16 cellular contexts compared by ENCODE assay signal in genomic region chr1:93690921-93691789, GRCh38. TPM values are rescaled to one million over a fixed set of nuclear protein-coding genes. Genes with fewer than 3 reads are reported as not detected.
DNase-seq lines count a peak whose midpoint lies in the region; ATAC-seq, FAIRE-seq and TF ChIP-seq lines count a peak whose summit lies in the region.
"Had no signal": no experiment of that assay in that cellular context is flagged by ENCODE, and none has a peak within 500 bp of the region (broad histone marks: within the 10 kb centered on the region; RNA-seq: fewer than 3 reads in every experiment).

No MANE protein-coding gene starts in this region.

- H3K9me3 ChIP-seq in A549 = no peaks in the 10 kb centered on the region
- no peaks in the 10 kb centered on the region for H3K9me3 ChIP-seq in DOHH2 (ENCODE audit: control insufficient read depth, insufficient read depth, low read length)
- no peaks in the 10 kb centered on the region for H3K9me3 ChIP-seq in PC-9 (ENCODE audit: insufficient read depth, low read depth)
- H3K9me3 ChIP-seq in keratinocyte (ENCODE audit: control insufficient read depth, low read depth, low read length) = no peaks in the 10 kb centered on the region

- no peak for TF ChIP-seq POLR2A in A549 (IDR thresholded peaks at IDR 0.05; ENCODE audit: low read length)

- H3F3A ChIP-seq in DOHH2 (ENCODE audit: control insufficient read depth, insufficient read depth) = peaks cover 40% of the 10 kb centered on the region
- H3F3A ChIP-seq in PC-9 (ENCODE audit: insufficient read depth, low read depth) = peaks cover 81% of the 10 kb centered on the region

- H3K4me1 ChIP-seq in A549 = peaks cover 71% of the 10 kb centered on the region
- H3K4me1 ChIP-seq in DOHH2 (ENCODE audit: control insufficient read depth, low read length) = peaks cover 100% of the 10 kb centered on the region
- H3K4me1 ChIP-seq in PC-9 (replicated peaks; ENCODE audit: insufficient read depth) = peaks cover 88% of the 10 kb centered on the region
- H3K4me1 ChIP-seq in keratinocyte (ENCODE audit: control insufficient read depth, extremely low read depth, insufficient read depth, low read length) = peaks cover 55% of the 10 kb centered on the region

- ATAC-seq in A549 (peak in 1 of 2 experiments; percentile 14; a peak in 3 of 6 replicates), GM21529 (IDR thresholded peaks at IDR 0.05; ENCODE audit: unreplicated experiment) (no peak)
- ATAC-seq: effector memory CD8-positive, alpha-beta T cell; right cardiac atrium had no signal

- H2AFZ ChIP-seq in PC-9 = no peak overlapping the region
- no peak overlapping the region for H2AFZ ChIP-seq in keratinocyte (ENCODE audit: control insufficient read depth, low read length)

- WGBS in A549 (ENCODE audit: missing lambda C conversion rate) = 55% methylated on average over 4 of the region's 4 CpGs

- FAIRE-seq in A549 (lab: Jason Lieb, UNC) (no peak), keratinocyte (lab: Jason Lieb, UNC) (peak; percentile 13)

- H3K36me3 ChIP-seq in DOHH2 (ENCODE audit: control insufficient read depth, low read length) (peaks cover 3% of the 10 kb centered on the region; the same call in 1 of the 2 replicates), PC-9 (ENCODE audit: low read depth) (no peaks in the 10 kb centered on the region), keratinocyte (ENCODE audit: control insufficient read depth in 2 of 2, extremely low read depth in 1 of 2, insufficient read depth in 2 of 2, low read length in 2 of 2) (no peaks in the 10 kb centered on the region)
- H3K36me3 ChIP-seq: brain microvascular endothelial cell had no signal

- H3K79me2 ChIP-seq in DOHH2 (ENCODE audit: control insufficient read depth, low read length) = peaks cover 10% of the 10 kb centered on the region
- peaks cover 68% of the 10 kb centered on the region for H3K79me2 ChIP-seq in PC-9 (ENCODE audit: low read depth)
- no peaks in the 10 kb centered on the region for H3K79me2 ChIP-seq in keratinocyte (ENCODE audit: control insufficient read depth, insufficient read depth, low read length)

- TF ChIP-seq CTCF in A549 (IDR thresholded peaks at IDR 0.05) = no peak
- TF ChIP-seq CTCF in DOHH2 (IDR thresholded peaks at IDR 0.05; ENCODE audit: low read depth, low read length, poor library complexity, severe bottlenecking) = no peak
- no peak for TF ChIP-seq CTCF in PC-9 (conservative IDR thresholded peaks at IDR 0.05)
- TF ChIP-seq CTCF in keratinocyte (optimal IDR thresholded peaks at IDR 0.05 in 1 of 3, IDR thresholded peaks at IDR 0.05 in 1 of 3, conservative IDR thresholded peaks at IDR 0.05 in 1 of 3; ENCODE audit: extremely low read depth in 1 of 3, insufficient read depth in 2 of 3, low read length in 3 of 3) = no peak

- H3K4me3 ChIP-seq in A549 = no peak overlapping the region
- H3K4me3 ChIP-seq in DOHH2 (ENCODE audit: low read length) = peak overlapping the region; percentile 34
- H3K4me3 ChIP-seq in PC-9 = no peak overlapping the region
- H3K4me3 ChIP-seq in keratinocyte (ENCODE audit: control insufficient read depth in 2 of 3, extremely low read depth in 1 of 3, insufficient read depth in 2 of 3, low read depth in 1 of 3, low read length in 3 of 3) = no peak overlapping the region

- H3K27me3 ChIP-seq in DOHH2 (ENCODE audit: control insufficient read depth, low read length) (no peaks in the 10 kb centered on the region), PC-9 (ENCODE audit: insufficient read depth, low read depth) (no peaks in the 10 kb centered on the region), keratinocyte (ENCODE audit: control insufficient read depth, extremely low read depth, insufficient read depth, low read length) (no peaks in the 10 kb centered on the region)
- H3K27me3 ChIP-seq: brain microvascular endothelial cell had no signal

- intact Hi-C loops in PC-9 (cut with micrococcal nuclease; ENCODE audit: unreplicated experiment) = no loop called here

- no peak for TF ChIP-seq EP300 in A549 (IDR thresholded peaks at IDR 0.05)

- H3K9me2 ChIP-seq in DOHH2 (replicated peaks; ENCODE audit: control insufficient read depth, low read length) = no peaks in the 10 kb centered on the region
- H3K9me2 ChIP-seq in PC-9 (ENCODE audit: insufficient read depth) = no peaks in the 10 kb centered on the region

- H4K20me1 ChIP-seq in DOHH2 (ENCODE audit: control insufficient read depth, insufficient read depth, low read depth, low read length) (no peaks in the 10 kb centered on the region), PC-9 (ENCODE audit: insufficient read depth) (no peaks in the 10 kb centered on the region), keratinocyte (ENCODE audit: control insufficient read depth, extremely low read depth, insufficient read depth, low read length) (no peaks in the 10 kb centered on the region)

- BruUV-seq in PC-9 (replicated peaks; lab: Mats Ljungman, UMichigan) = no TSS peak

- DNase-seq in A549 (ENCODE audit: low read depth in 1 of 2, low spot score in 1 of 2) (no peak), PC-9 (peak in 1 of 2 experiments; percentile 34), keratinocyte (ENCODE audit: low read depth, low spot score) (no peak), HuH-7 (ENCODE audit: low spot score) (no peak), putamen (ENCODE audit: low spot score) (no peak), SIG-M5 treated with dmso at 0.1 percent for 504 hours (lab: John Stamatoyannopoulos, UW; ENCODE audit: unreplicated experiment) (no peak)
- DNase-seq: activated CD8-positive, alpha-beta memory T cell treated with anti-CD3 and anti-CD28 coated beads for 24 hours; brain microvascular endothelial cell; CD4-positive, CD25-positive, alpha-beta regulatory T cell; effector memory CD8-positive, alpha-beta T cell; kidney glomerular epithelial cell; naive B cell; NCI-H2081; right cardiac atrium had no signal

- no peak for TF ChIP-seq RAD21 in A549 (conservative IDR thresholded peaks at IDR 0.05 in 1 of 2, IDR thresholded peaks at IDR 0.05 in 1 of 2)

- H3K4me2 ChIP-seq in A549 = peak overlapping the region; percentile 88
- H3K4me2 ChIP-seq in DOHH2 (ENCODE audit: low read length) = peak overlapping the region; percentile 76
- peak overlapping the region; percentile 83 for H3K4me2 ChIP-seq in PC-9
- H3K4me2 ChIP-seq in keratinocyte (ENCODE audit: control insufficient read depth, extremely low read depth, insufficient read depth, low read depth, low read length) = no peak overlapping the region

- peak overlapping the region; percentile 1 for H3K9ac ChIP-seq in keratinocyte (ENCODE audit: control insufficient read depth, extremely low read depth, insufficient read depth, low read length)

- H3K9me1 ChIP-seq in keratinocyte (ENCODE audit: control insufficient read depth, extremely low read depth, insufficient read depth, low read length) = no peaks in the 10 kb centered on the region

- H3K27ac ChIP-seq in A549 (peak overlapping the region; percentile 84 to 99), DOHH2 (ENCODE audit: low read depth, low read length) (peak overlapping the region; percentile 87), PC-9 (peak overlapping the region; percentile 99), keratinocyte (ENCODE audit: control insufficient read depth, insufficient read depth, low read length) (peak overlapping the region; percentile 90)
- H3K27ac ChIP-seq: brain microvascular endothelial cell had no signal

- CTCF ChIA-PET in A549 (lab: Yijun Ruan, JAX) (interaction anchor here (0.7 to 3.3 kb wide), 4 partner anchors 9 to 153 kb away, joined by 3 to 24 read pairs (median 4); no protein-coding TSS in a partner anchor), PC-9 (lab: Charles Lee) (interaction anchor here (0.6 kb wide), 1 partner anchor 553 kb away, joined by 11 read pairs; no protein-coding TSS in a partner anchor)

- POLR2A ChIA-PET in A549 (lab: Yijun Ruan, JAX) (interaction anchor here (0.9 to 2.5 kb wide), 2 partner anchors 10 kb away, joined by 3 to 7 read pairs; partner anchors contain the start of gene BCAR3), PC-9 (lab: Charles Lee; ENCODE audit: unreplicated experiment) (no interaction called here)

- dilution Hi-C loops in keratinocyte (cut with MboI; ENCODE audit: extremely low pct_ligation_motif_present, low sequenced_read_pairs) = no loop called here

TF ChIP-seq in A549, 52 proteins besides CTCF, POLR2A, EP300 and RAD21:
- TF ChIP-seq HES2 (IDR thresholded peaks at IDR 0.05) (no peak), TP53 (CRISPR knock-in tag; IDR thresholded peaks at IDR 0.05) (no peak), NR3C1 (IDR thresholded peaks at IDR 0.05) (no peak), FOXS1 (CRISPR knock-in tag; IDR thresholded peaks at IDR 0.05) (no peak), MYC (IDR thresholded peaks at IDR 0.05; ENCODE audit: borderline replicate concordance, low read length) (no peak), CBX8 (IDR thresholded peaks at IDR 0.05) (no peak), TFCP2L1 (CRISPR knock-in tag; IDR thresholded peaks at IDR 0.05) (no peak), SREBF2 (IDR thresholded peaks at IDR 0.05) (no peak)

RNA-seq across cellular contexts. Expression of gene BCAR3, which starts 9.5 kb away (rescaled TPM):
- 31.6 and 32.1 TPM in 2 replicates for polyA plus RNA-seq in A549 (2011; rRNA removed)
- 28.6 and 37.0 TPM in 2 replicates for polyA plus RNA-seq in A549 (2012; cell fraction: cytosol; rRNA removed)
- 40.5 and 50.4 TPM in 2 replicates for polyA plus RNA-seq in A549 (2012; cell fraction: nucleus; rRNA removed)
- polyA plus RNA-seq in A549 (2017; fragmentation: RNase III; extraction: RNeasy Plus Mini Kit Qiagen cat#74134 plus additional on column Dnase treatment) = 29.8 to 35.8 TPM (median 33.4 TPM) in 3 replicates
- polyA minus RNA-seq in A549 (2011; rRNA and poly(A)+ RNA removed) = 27.5 and 30.0 TPM in 2 replicates
- 62.5 and 70.0 TPM in 2 replicates for total RNA-seq in PC-9 (2021)
- 51.2 to 95.4 TPM (median 77.2 TPM) in 3 replicates for polyA plus RNA-seq in keratinocyte
- polyA plus RNA-seq in keratinocyte (2011; ENCODE audit: low read depth) = 38.7 TPM
- polyA plus RNA-seq in keratinocyte (2011; cell fraction: cytosol; rRNA removed) = 67.5 and 68.4 TPM in 2 replicates
- polyA plus RNA-seq in keratinocyte (2011; cell fraction: nucleus; rRNA removed) = 113 and 127 TPM in 2 replicates
- polyA plus RNA-seq in keratinocyte (2012; ENCODE audit: low replicate concordance) = 50.7 and 81.5 TPM in 2 replicates
- 46.0 to 84.4 TPM (median 64.1 TPM) in 3 replicates for polyA minus RNA-seq in keratinocyte
- polyA minus RNA-seq in keratinocyte (2011; cell fraction: cytosol; rRNA and poly(A)+ RNA removed) = 90.7 TPM
- polyA minus RNA-seq in keratinocyte (2011; cell fraction: nucleus; rRNA and poly(A)+ RNA removed) = 83.5 and 121 TPM in 2 replicates
